ENCODE assay signal across 23 cellular contexts in the genomic region with DNA sequence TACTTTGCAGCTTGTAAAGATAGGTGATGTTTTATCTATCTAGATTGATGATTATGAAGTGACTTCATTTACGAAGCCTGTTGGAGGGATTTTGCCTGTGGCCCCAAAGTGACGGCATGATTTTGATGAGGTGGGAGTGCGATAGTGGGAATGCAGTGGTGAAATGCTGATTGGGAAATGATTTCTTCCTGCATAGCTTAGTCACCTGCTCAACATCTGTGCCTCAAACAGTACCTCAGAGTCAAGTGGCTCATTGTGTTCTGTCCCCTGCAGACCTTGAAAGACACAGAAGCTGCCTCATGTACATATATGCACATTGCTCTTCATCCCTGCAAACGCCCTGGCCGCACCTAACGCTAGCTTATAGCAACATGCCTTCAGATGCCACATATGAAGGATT.
"Had no signal": no experiment of that assay in that cellular context is flagged by ENCODE, and none has a peak within 500 bp of the region (broad histone marks: within the 10 kb centered on the region; RNA-seq: fewer than 3 reads in every experiment).

No MANE protein-coding gene starts in this region.

- ATAC-seq: activated CD4-positive, alpha-beta T cell treated with anti-CD3 and anti-CD28 coated beads for 36 hours; activated T-cell treated with anti-CD3 and anti-CD28 coated beads, Interleukin-2, amount 50 U/mL, for 72 hours; esophagus mucosa; natural killer cell treated with Interleukin-12 subunit alpha and Interleukin-12 subunit beta and Interleukin-15 and Interleukin-18, amount 100 ng/mL, for 72 hours had no signal

- H3K4me1 ChIP-seq: uterus had no signal

- DNase-seq: activated B cell treated with CpG ODN at 0.5 μM for 24 hours; activated CD4-positive, alpha-beta memory T cell treated with anti-CD3 and anti-CD28 coated beads for 36 hours; activated CD4-positive, alpha-beta T cell treated with anti-CD3 and anti-CD28 coated beads for 36 hours; activated effector memory CD4-positive, alpha-beta T cell treated with Interleukin-2 at 50 U/mL for 16 hours; activated naive CD4-positive, alpha-beta T cell treated with anti-CD3 and anti-CD28 coated beads for 36 hours; activated naive CD8-positive, alpha-beta T cell treated with anti-CD3 and anti-CD28 coated beads, Interleukin-2, amount 10 ng/mL, durations not matched to agents 7 days and 5 days; activated T-cell treated with anti-CD3 and anti-CD28 coated beads, Interleukin-2, amount 50 U/mL, for 72 hours; central memory CD4-positive, alpha-beta T cell; effector memory CD4-positive, alpha-beta T cell; hippocampal formation; kidney glomerular epithelial cell; stimulated activated CD4-positive, alpha-beta T cell treated with anti-CD3 and anti-CD28 coated beads, Interleukin-12 subunit alpha, Interleukin-12 subunit beta, amount 100 ng/mL, for 4 hours; stimulated activated CD4-positive, alpha-beta T cell treated with anti-CD3 and anti-CD28 coated beads, Interleukin-4, amount 100 ng/mL, for 4 hours; substantia nigra; T1000; uterus had no signal

- H3K27ac Mint-ChIP-seq: activated B cell treated with CpG ODN at 0.5 μM for 24 hours; activated CD4-positive, alpha-beta memory T cell treated with anti-CD3 and anti-CD28 coated beads for 36 hours; activated CD4-positive, alpha-beta T cell treated with anti-CD3 and anti-CD28 coated beads for 36 hours; activated naive CD4-positive, alpha-beta T cell treated with anti-CD3 and anti-CD28 coated beads for 36 hours; activated naive CD8-positive, alpha-beta T cell treated with anti-CD3 and anti-CD28 coated beads, Interleukin-2, amount 10 ng/mL, durations not matched to agents 7 days and 5 days; activated T-cell treated with anti-CD3 and anti-CD28 coated beads, Interleukin-2, amount 50 U/mL, for 72 hours; natural killer cell treated with Interleukin-12 subunit alpha and Interleukin-12 subunit beta and Interleukin-15 and Interleukin-18, amount 100 ng/mL, for 72 hours; progenitor cell of endocrine pancreas; stimulated activated naive CD8-positive, alpha-beta T cell treated with anti-CD3 and anti-CD28 coated beads, Interleukin-15, Interleukin-2, amounts not matched to agents 100 ng/mL and 50 ng/mL, for 24 hours; T-helper 1 cell treated with Interleukin-12 subunit alpha and Interleukin-12 subunit beta and Interleukin-4 antibody, amounts not matched to agents 30 μg/mL and 1 μg/mL, for 36 hours had no signal

- H3K9me3 ChIP-seq: tibial nerve, uterus had no signal

- H3K4me1 Mint-ChIP-seq: activated B cell treated with CpG ODN at 0.5 μM for 24 hours; activated CD4-positive, alpha-beta T cell treated with anti-CD3 and anti-CD28 coated beads for 36 hours; activated naive CD8-positive, alpha-beta T cell treated with anti-CD3 and anti-CD28 coated beads, Interleukin-2, amount 10 ng/mL, durations not matched to agents 7 days and 5 days; brain had no signal

- H3K4me3 ChIP-seq: tibial nerve, uterus had no signal

- H3K27ac ChIP-seq: uterus had no signal

- H3K36me3 ChIP-seq: tibial nerve, uterus had no signal

- H3K9me3 Mint-ChIP-seq: activated CD4-positive, alpha-beta memory T cell treated with anti-CD3 and anti-CD28 coated beads for 36 hours; activated naive CD4-positive, alpha-beta T cell treated with anti-CD3 and anti-CD28 coated beads for 36 hours; activated naive CD8-positive, alpha-beta T cell treated with anti-CD3 and anti-CD28 coated beads, Interleukin-2, amount 10 ng/mL, durations not matched to agents 7 days and 5 days; activated T-cell treated with anti-CD3 and anti-CD28 coated beads, Interleukin-2, amount 50 U/mL, for 72 hours; stimulated activated naive CD8-positive, alpha-beta T cell treated with anti-CD3 and anti-CD28 coated beads, Interleukin-15, Interleukin-2, amounts not matched to agents 100 ng/mL and 50 ng/mL, for 24 hours; T-helper 1 cell treated with Interleukin-12 subunit alpha and Interleukin-12 subunit beta and Interleukin-4 antibody, amounts not matched to agents 30 μg/mL and 1 μg/mL, for 36 hours had no signal

- H3K4me3 Mint-ChIP-seq: activated B cell treated with CpG ODN at 0.5 μM for 24 hours; activated CD4-positive, alpha-beta memory T cell treated with anti-CD3 and anti-CD28 coated beads for 36 hours; activated CD4-positive, alpha-beta T cell treated with anti-CD3 and anti-CD28 coated beads for 36 hours; activated naive CD4-positive, alpha-beta T cell treated with anti-CD3 and anti-CD28 coated beads for 36 hours; activated naive CD8-positive, alpha-beta T cell treated with anti-CD3 and anti-CD28 coated beads, Interleukin-2, amount 10 ng/mL, durations not matched to agents 7 days and 5 days; activated T-cell treated with anti-CD3 and anti-CD28 coated beads, Interleukin-2, amount 50 U/mL, for 72 hours; brain; natural killer cell treated with Interleukin-12 subunit alpha and Interleukin-12 subunit beta and Interleukin-15 and Interleukin-18, amount 100 ng/mL, for 72 hours; stimulated activated naive CD8-positive, alpha-beta T cell treated with anti-CD3 and anti-CD28 coated beads, Interleukin-15, Interleukin-2, amounts not matched to agents 100 ng/mL and 50 ng/mL, for 24 hours; T-helper 1 cell treated with Interleukin-12 subunit alpha and Interleukin-12 subunit beta and Interleukin-4 antibody, amounts not matched to agents 30 μg/mL and 1 μg/mL, for 36 hours had no signal

- H3K27me3 Mint-ChIP-seq: activated B cell treated with CpG ODN at 0.5 μM for 24 hours; activated CD4-positive, alpha-beta T cell treated with anti-CD3 and anti-CD28 coated beads for 36 hours; brain; progenitor cell of endocrine pancreas had no signal

- H3K27me3 ChIP-seq: tibial nerve, uterus had no signal

- H3K36me3 Mint-ChIP-seq: activated CD4-positive, alpha-beta memory T cell treated with anti-CD3 and anti-CD28 coated beads for 36 hours; activated naive CD8-positive, alpha-beta T cell treated with anti-CD3 and anti-CD28 coated beads, Interleukin-2, amount 10 ng/mL, durations not matched to agents 7 days and 5 days; natural killer cell treated with Interleukin-12 subunit alpha and Interleukin-12 subunit beta and Interleukin-15 and Interleukin-18, amount 100 ng/mL, for 72 hours had no signal
